ENCODE assay signal across 16 cellular contexts in genomic region chr11:6601041-6601461, GRCh38. TPM values are rescaled to one million over a fixed set of nuclear protein-coding genes. Genes with fewer than 3 reads are reported as not detected.
DNase-seq lines count a peak whose midpoint lies in the region; ATAC-seq and TF ChIP-seq lines count a peak whose summit lies in the region.
"Had no signal": no experiment of that assay in that cellular context is flagged by ENCODE, and none has a peak within 500 bp of the region (broad histone marks: within the 10 kb centered on the region; RNA-seq: fewer than 3 reads in every experiment).

No MANE protein-coding gene starts in this region.

- H3K36me3 ChIP-seq in Loucy (ENCODE audit: insufficient read depth, low read length) (peaks cover 26% of the 10 kb centered on the region; the same call in 1 of the 2 replicates), trophoblast cell (ENCODE audit: control insufficient read depth in 1 of 2, insufficient read depth in 2 of 2, low read length in 2 of 2) (peaks cover 21 to 35% of the 10 kb centered on the region in 2 experiments)

- no peak overlapping the region for H2AK5ac ChIP-seq in trophoblast cell (ENCODE audit: low read length)

- no peaks in the 10 kb centered on the region for H3K27me3 Mint-ChIP-seq in activated naive CD4-positive, alpha-beta T cell treated with anti-CD3 and anti-CD28 coated beads, Interleukin-2, amount 10 ng/mL, durations not matched to agents 7 days and 5 days

- no peak overlapping the region for H4K91ac ChIP-seq in trophoblast cell (ENCODE audit: low read depth, low read length)

- no peaks in the 10 kb centered on the region for H3K9me3 Mint-ChIP-seq in activated naive CD4-positive, alpha-beta T cell treated with anti-CD3 and anti-CD28 coated beads, Interleukin-2, amount 10 ng/mL, durations not matched to agents 7 days and 5 days

- TF ChIP-seq CTCF in Loucy (conservative IDR thresholded peaks at IDR 0.05; ENCODE audit: low read length), result no peak

- H3K4me1 ChIP-seq in Loucy (ENCODE audit: insufficient read depth, low read length, poor library complexity, severe bottlenecking) (peaks cover 58% of the 10 kb centered on the region), trophoblast cell (ENCODE audit: control insufficient read depth in 1 of 2, insufficient read depth in 2 of 2, low read length in 2 of 2) (peaks cover 0 to 10% of the 10 kb centered on the region in 2 experiments)

- H3K4me3 ChIP-seq in Loucy (ENCODE audit: low read length, poor library complexity, severe bottlenecking), result peak overlapping the region; percentile 99
- no peak overlapping the region for H3K4me3 ChIP-seq in trophoblast cell (ENCODE audit: low read depth, low read length)

- no peaks in the 10 kb centered on the region for H3K27me3 ChIP-seq in Loucy (ENCODE audit: insufficient read depth, low read length, poor library complexity, severe bottlenecking)
- no peaks in the 10 kb centered on the region for H3K27me3 ChIP-seq in trophoblast cell (ENCODE audit: insufficient read depth, low read length)

- H3K79me1 ChIP-seq in trophoblast cell (ENCODE audit: low read length), result peaks cover 14% of the 10 kb centered on the region

- no peak overlapping the region for H3K14ac ChIP-seq in trophoblast cell (ENCODE audit: low read length)

- H2AFZ ChIP-seq in Loucy (ENCODE audit: low read length), result no peak overlapping the region
- no peak overlapping the region for H2AFZ ChIP-seq in trophoblast cell (ENCODE audit: insufficient read depth, low read length, poor library complexity)

- H3K9ac ChIP-seq in Loucy (ENCODE audit: low read depth, low read length, poor library complexity, severe bottlenecking) (peak overlapping the region; percentile 97), trophoblast cell (ENCODE audit: low read length) (peak overlapping the region; percentile 10)

- ATAC-seq in GM18867 (IDR thresholded peaks at IDR 0.05; ENCODE audit: unreplicated experiment), result no peak

- no peak overlapping the region for H2BK12ac ChIP-seq in trophoblast cell (ENCODE audit: low read length)

- no peaks in the 10 kb centered on the region for H3K4me1 Mint-ChIP-seq in activated naive CD4-positive, alpha-beta T cell treated with anti-CD3 and anti-CD28 coated beads, Interleukin-2, amount 10 ng/mL, durations not matched to agents 7 days and 5 days

- peaks cover 47% of the 10 kb centered on the region for H4K20me1 ChIP-seq in Loucy (ENCODE audit: insufficient read depth, low read length, poor library complexity, severe bottlenecking)

- H3K4me3 Mint-ChIP-seq in activated naive CD4-positive, alpha-beta T cell treated with anti-CD3 and anti-CD28 coated beads, Interleukin-2, amount 10 ng/mL, durations not matched to agents 7 days and 5 days, result no peak overlapping the region

- CTCF ChIA-PET in activated naive CD4-positive, alpha-beta T cell treated with anti-CD3 and anti-CD28 coated beads, Interleukin-2, amount 10 ng/mL, durations not matched to agents 7 days and 5 days (lab: Charles Lee), result no interaction called here

- no peak overlapping the region for H2BK120ac ChIP-seq in trophoblast cell (ENCODE audit: insufficient read depth, low read length, poor library complexity)

- H3K4me2 ChIP-seq in Loucy (ENCODE audit: low read depth, low read length, poor library complexity, severe bottlenecking) (peak overlapping the region; percentile 97), trophoblast cell (ENCODE audit: low read length) (no peak overlapping the region)

- no peak overlapping the region for H2BK5ac ChIP-seq in trophoblast cell (ENCODE audit: low read depth, low read length, poor library complexity)

- H3K9me3 ChIP-seq in Loucy (ENCODE audit: insufficient read depth, low read depth, low read length) (no peaks in the 10 kb centered on the region), trophoblast cell (ENCODE audit: insufficient read depth, low read depth, low read length) (no peaks in the 10 kb centered on the region)
- H3K9me3 ChIP-seq: Caco-2 had no signal

- no peak overlapping the region for H3K23ac ChIP-seq in trophoblast cell (ENCODE audit: low read length)

- H4K12ac ChIP-seq in trophoblast cell (ENCODE audit: low read depth, low read length), result no peak overlapping the region

- H3K27ac Mint-ChIP-seq in activated naive CD4-positive, alpha-beta T cell treated with anti-CD3 and anti-CD28 coated beads, Interleukin-2, amount 10 ng/mL, durations not matched to agents 7 days and 5 days, result no peak overlapping the region

- H3K79me2 ChIP-seq in Loucy (ENCODE audit: insufficient read depth, low read length) (peaks cover 90% of the 10 kb centered on the region), trophoblast cell (ENCODE audit: control insufficient read depth, insufficient read depth, low read length, poor library complexity) (peaks cover 23% of the 10 kb centered on the region)

- H4K8ac ChIP-seq in trophoblast cell (ENCODE audit: low read depth, low read length), result no peak overlapping the region

- H3K27ac ChIP-seq in trophoblast cell (ENCODE audit: low read depth, low read length), result no peak overlapping the region

- H3K18ac ChIP-seq in trophoblast cell (ENCODE audit: low read length), result no peak overlapping the region

- peak; percentile 16 for DNase-seq in activated naive CD4-positive, alpha-beta T cell treated with anti-CD3 and anti-CD28 coated beads, Interleukin-2, amount 10 ng/mL, durations not matched to agents 7 days and 5 days
- no peak for DNase-seq in activated naive CD4-positive, alpha-beta T cell treated with Interleukin-2 at 50 U/mL for 16 hours
- DNase-seq in ecto neural progenitor cell (ENCODE audit: low spot score) (peak; percentile 30), trophoblast cell (no peak), cortex of kidney (lab: John Stamatoyannopoulos, UW) (no peak), NCI-H1105 treated with DMSO at 0.1 percent for 48 hours (lab: John Stamatoyannopoulos, UW) (no peak)
- DNase-seq: Caco-2, DMS153, EL, KBM-7, NCI-H1436, NCI-H2029 treated with DMSO at 0.1 percent for 48 hours, NCI-H748 treated with DMSO at 0.1 percent for 48 hours, OCI-M1 had no signal

- no peak overlapping the region for H3K4ac ChIP-seq in trophoblast cell (ENCODE audit: low read depth, low read length)

- H3F3A ChIP-seq in Loucy (ENCODE audit: low read depth), result 0 out of 2 replicates have a peak, but pooled peaks cover 3% of the 10 kb centered on the region

- H3K9me2 ChIP-seq in Loucy (replicated peaks; ENCODE audit: low read depth, low read length), result no peaks in the 10 kb centered on the region

- no CpG with 5 or more reads among the region's 13 CpGs for WGBS in trophoblast cell (ENCODE audit: extremely low coverage, insufficient coverage, insufficient read length)

- peaks cover 32% of the 10 kb centered on the region for H3K36me3 Mint-ChIP-seq in activated naive CD4-positive, alpha-beta T cell treated with anti-CD3 and anti-CD28 coated beads, Interleukin-2, amount 10 ng/mL, durations not matched to agents 7 days and 5 days

RNA-seq across cellular contexts. Expression of gene RRP8, which starts 2.4 kb away (rescaled TPM):
- 21.8 and 22.0 TPM in 2 replicates for polyA plus RNA-seq in trophoblast cell (2013)

RNA-seq across cellular contexts. Expression of gene ILK, which starts 2.5 kb away (rescaled TPM):
- 231 and 245 TPM in 2 replicates for polyA plus RNA-seq in trophoblast cell (2013)

RNA-seq across cellular contexts. Expression of gene TAF10, which starts 11.0 kb away (rescaled TPM):
- 182 and 188 TPM in 2 replicates for polyA plus RNA-seq in trophoblast cell (2013)

RNA-seq across cellular contexts. Expression of gene TPP1, which starts 18.2 kb away (rescaled TPM):
- polyA plus RNA-seq in trophoblast cell (2013), result 116 and 121 TPM in 2 replicates

RNA-seq across cellular contexts. Expression of gene DCHS1, which starts 54.6 kb away (rescaled TPM):
- 1.7 and 1.9 TPM in 2 replicates for polyA plus RNA-seq in trophoblast cell (2013)

Comparison
In these comparisons a context has a peak if more than half of its experiments do, and no peak if none do; other contexts are left out.
1. DNase-seq: peak in activated naive CD4-positive, alpha-beta T cell treated with anti-CD3 and anti-CD28 coated beads, Interleukin-2, amount 10 ng/mL, durations not matched to agents 7 days and 5 days (single experiment) and ecto neural progenitor cell (single experiment); none in activated naive CD4-positive, alpha-beta T cell treated with Interleukin-2 at 50 U/mL for 16 hours (single experiment), trophoblast cell (0 of 2), cortex of kidney (single experiment) and NCI-H1105 treated with DMSO at 0.1 percent for 48 hours (single experiment).